28 cellular contexts compared by ENCODE assay signal in genomic region chr16:81899601-81900000, GRCh38.
"Had no signal": no experiment of that assay in that cellular context is flagged by ENCODE, and none has a peak within 500 bp of the region (broad histone marks: within the 10 kb centered on the region; RNA-seq: fewer than 3 reads in every experiment).

No MANE protein-coding gene starts in this region.

- H3K36me3 Mint-ChIP-seq: neural progenitor cell had no signal

- H3K9me3 ChIP-seq: left ventricle myocardium inferior, lower lobe of right lung, psoas muscle, right lobe of liver, spleen, stomach, thoracic aorta, transverse colon had no signal

- H3K4me3 Mint-ChIP-seq: memory B cell; mesothelial cell of epicardium; natural killer cell treated with Interleukin-12 subunit alpha and Interleukin-12 subunit beta and Interleukin-15 and Interleukin-18, amount 100 ng/mL, for 72 hours; neural progenitor cell had no signal

- DNase-seq: cortex of kidney; dorsolateral prefrontal cortex; effector CD8-positive, alpha-beta T cell; foreskin melanocyte; head of caudate nucleus; kidney; left cardiac atrium; left ventricle myocardium inferior; lower lobe of right lung; occipital lobe; psoas muscle; retina; right lobe of liver; spleen; stimulated activated CD4-positive, alpha-beta T cell treated with anti-CD3 and anti-CD28 coated beads, Interleukin-15, amount 100 ng/mL, for 24 hours; stimulated activated CD4-positive, alpha-beta T cell treated with anti-CD3 and anti-CD28 coated beads, Interleukin-1b, Interleukin-23, amount 100 ng/mL, for 48 hours; stimulated activated CD4-positive, alpha-beta T cell treated with anti-CD3 and anti-CD28 coated beads, Interleukin-4, amount 100 ng/mL, for 24 hours; stimulated activated naive CD4-positive, alpha-beta T cell; stomach; substantia nigra; transverse colon had no signal

- ATAC-seq: left cardiac atrium; lower lobe of right lung; natural killer cell treated with Interleukin-12 subunit alpha and Interleukin-12 subunit beta and Interleukin-15 and Interleukin-18, amount 100 ng/mL, for 72 hours; psoas muscle; right lobe of liver had no signal

- H3K4me1 Mint-ChIP-seq: mesothelial cell of epicardium, neural progenitor cell had no signal

- H3K27ac ChIP-seq: dorsolateral prefrontal cortex, hepatocyte, left ventricle myocardium inferior, lower lobe of right lung, neural progenitor cell, parathyroid adenoma, psoas muscle, right lobe of liver, spleen, stomach, thoracic aorta, transverse colon had no signal

- H3K27ac Mint-ChIP-seq: memory B cell; mesothelial cell of epicardium; natural killer cell treated with Interleukin-12 subunit alpha and Interleukin-12 subunit beta and Interleukin-15 and Interleukin-18, amount 100 ng/mL, for 72 hours; neural progenitor cell had no signal

- H3K9me3 Mint-ChIP-seq: memory B cell; natural killer cell treated with Interleukin-12 subunit alpha and Interleukin-12 subunit beta and Interleukin-15 and Interleukin-18, amount 100 ng/mL, for 72 hours had no signal

- H3K4me3 ChIP-seq: dorsolateral prefrontal cortex, hepatocyte, left ventricle myocardium inferior, lower lobe of right lung, neural progenitor cell, psoas muscle, right lobe of liver, spleen, stomach, thoracic aorta, transverse colon had no signal

- H3K27me3 ChIP-seq: hepatocyte, neural progenitor cell, right lobe of liver, spleen, stomach, transverse colon had no signal

- H3K36me3 ChIP-seq: left ventricle myocardium inferior, neural progenitor cell, right lobe of liver, thoracic aorta, transverse colon had no signal

- H3K27me3 Mint-ChIP-seq: memory B cell; natural killer cell treated with Interleukin-12 subunit alpha and Interleukin-12 subunit beta and Interleukin-15 and Interleukin-18, amount 100 ng/mL, for 72 hours had no signal

- H3K4me1 ChIP-seq: neural progenitor cell, psoas muscle, transverse colon had no signal
